Comparison of ENCODE assay signal across 19 cellular contexts in genomic region chr18:58723810-58724602, GRCh38. TPM values are rescaled to one million over a fixed set of nuclear protein-coding genes. Genes with fewer than 3 reads are reported as not detected.
DNase-seq lines count a peak whose midpoint lies in the region; ATAC-seq and TF ChIP-seq lines count a peak whose summit lies in the region.
"Had no signal": no experiment of that assay in that cellular context is flagged by ENCODE, and none has a peak within 500 bp of the region (broad histone marks: within the 10 kb centered on the region; RNA-seq: fewer than 3 reads in every experiment).

No MANE protein-coding gene starts in this region.

- H3K27ac Mint-ChIP-seq in natural killer cell treated with Interleukin-12 subunit alpha and Interleukin-12 subunit beta and Interleukin-15 and Interleukin-18, amount 100 ng/mL, for 72 hours = no peak overlapping the region
- H3K27ac Mint-ChIP-seq: CD4-positive, alpha-beta T cell; HFFc6 had no signal

- DNase-seq in Right ventricle myocardium superior (no peak), cardiac septum (ENCODE audit: low spot score) (no peak), cardiac fibroblast (ENCODE audit: low read depth in 2 of 2) (peak; percentile 21 to 57), iris pigment epithelial cell (ENCODE audit: low read depth) (peak; percentile 13), NCI-H1436 (lab: John Stamatoyannopoulos, UW) (no peak), GM20000 (ENCODE audit: low spot score) (no peak), sciatic nerve (ENCODE audit: low spot score) (no peak)
- DNase-seq in natural killer cell treated with Interleukin-12 subunit alpha and Interleukin-12 subunit beta and Interleukin-15 and Interleukin-18, amount 100 ng/mL, for 72 hours (ENCODE audit: low spot score) = no peak
- DNase-seq: activated CD4-positive, alpha-beta T cell treated with anti-CD3 and anti-CD28 coated beads for 48 hours; CD4-positive, alpha-beta T cell; HFFc6; mesendoderm; MM.1S; NCI-H2029 treated with DMSO at 0.1 percent for 48 hours; NCI-H774; stimulated activated naive CD4-positive, alpha-beta T cell; tibial artery had no signal

- no peak overlapping the region for H3K4me3 ChIP-seq in cardiac fibroblast (replicated peaks in 1 of 2; ENCODE audit: low read depth in 2 of 2, low read length in 2 of 2)
- H3K4me3 ChIP-seq: A549, coronary artery, tibial artery had no signal

- peaks cover 0 to 5% of the 10 kb centered on the region in 2 donors for H3K4me1 Mint-ChIP-seq in natural killer cell treated with Interleukin-12 subunit alpha and Interleukin-12 subunit beta and Interleukin-15 and Interleukin-18, amount 100 ng/mL, for 72 hours (ENCODE audit: low read depth in 2 of 2)

- intact Hi-C loops in Right ventricle myocardium superior (cut with DNase I) (no loop called here), cardiac septum (cut with DNase I) (no loop called here), sciatic nerve (cut with DNase I) (no loop called here)

- no peaks in the 10 kb centered on the region for H3K36me3 Mint-ChIP-seq in natural killer cell treated with Interleukin-12 subunit alpha and Interleukin-12 subunit beta and Interleukin-15 and Interleukin-18, amount 100 ng/mL, for 72 hours

- H3K4me3 Mint-ChIP-seq in natural killer cell treated with Interleukin-12 subunit alpha and Interleukin-12 subunit beta and Interleukin-15 and Interleukin-18, amount 100 ng/mL, for 72 hours = no peak overlapping the region
- H3K4me3 Mint-ChIP-seq: CD4-positive, alpha-beta T cell; HFFc6 had no signal

- no peaks in the 10 kb centered on the region for H3K27me3 Mint-ChIP-seq in natural killer cell treated with Interleukin-12 subunit alpha and Interleukin-12 subunit beta and Interleukin-15 and Interleukin-18, amount 100 ng/mL, for 72 hours
- H3K27me3 Mint-ChIP-seq: CD4-positive, alpha-beta T cell had no signal

- ATAC-seq in Right ventricle myocardium superior (ENCODE audit: poor library complexity) (peak; percentile 69), sciatic nerve (no peak)
- no peak for ATAC-seq in natural killer cell treated with Interleukin-12 subunit alpha and Interleukin-12 subunit beta and Interleukin-15 and Interleukin-18, amount 100 ng/mL, for 72 hours
- ATAC-seq: A549 had no signal

- no peak for TF ChIP-seq CTCF in cardiac fibroblast (IDR thresholded peaks at IDR 0.05; ENCODE audit: low read depth, low read length)
- TF ChIP-seq CTCF in GM20000 (IDR thresholded peaks at IDR 0.05; ENCODE audit: extremely low read depth, missing control alignments) = no peak

- H3K9me3 Mint-ChIP-seq in natural killer cell treated with Interleukin-12 subunit alpha and Interleukin-12 subunit beta and Interleukin-15 and Interleukin-18, amount 100 ng/mL, for 72 hours = no peaks in the 10 kb centered on the region
- H3K9me3 Mint-ChIP-seq: CD4-positive, alpha-beta T cell; HFFc6 had no signal

RNA-seq across cellular contexts. Expression of gene MALT1, which starts 52.7 kb away (rescaled TPM):
- total RNA-seq in Right ventricle myocardium superior (10.2 TPM), cardiac septum (12.8 TPM), sciatic nerve (25.5 TPM)
- 10 to 100 TPM; 26.2 to 47.7 TPM for total RNA-seq in natural killer cell treated with Interleukin-12 subunit alpha and Interleukin-12 subunit beta and Interleukin-15 and Interleukin-18, amount 100 ng/mL, for 72 hours

Comparison
In these comparisons a context has a peak if more than half of its experiments do, and no peak if none do; other contexts are left out.
1. DNase-seq: peak in cardiac fibroblast (2 of 2) and iris pigment epithelial cell (single experiment); none in Right ventricle myocardium superior (single experiment), cardiac septum (single experiment), NCI-H1436 (single experiment), GM20000 (single experiment), natural killer cell treated with Interleukin-12 subunit alpha and Interleukin-12 subunit beta and Interleukin-15 and Interleukin-18, amount 100 ng/mL, for 72 hours (single experiment) and sciatic nerve (single experiment).